Comparison of ENCODE assay signal across 8 cellular contexts in genomic region chr7:98802088-98802780, GRCh38.
DNase-seq lines count a peak whose midpoint lies in the region; ATAC-seq and TF ChIP-seq lines count a peak whose summit lies in the region.

No MANE protein-coding gene starts in this region.

- peaks cover 15% of the 10 kb centered on the region for H3K36me3 Mint-ChIP-seq in glutamatergic neuron (ENCODE audit: unreplicated experiment)

- DNase-seq in Right ventricle myocardium inferior (ENCODE audit: missing footprints) (no peak), cardiac septum (ENCODE audit: low spot score) (no peak), HFF-Myc (ENCODE audit: extremely low read depth, low read depth) (peak; percentile 30), MM.1S (peak; percentile 54), SJCRH30 (peak; percentile 80 to 82), glutamatergic neuron (peak; percentile 79), HCEC 1CT (no peak)
- DNase-seq in stimulated activated CD8-positive, alpha-beta memory T cell treated with anti-CD3 and anti-CD28 coated beads, Interleukin-4, amount 100 ng/mL, for 48 hours = peak; percentile 60

- H2AFZ ChIP-seq in MM.1S (ENCODE audit: low read length) = no peak overlapping the region

- no peaks in the 10 kb centered on the region for H3F3A ChIP-seq in MM.1S (ENCODE audit: insufficient read depth, low read length)

- H3K27me3 ChIP-seq in MM.1S (replicated peaks; ENCODE audit: insufficient read depth, low read length) (no peaks in the 10 kb centered on the region), SJCRH30 (no peaks in the 10 kb centered on the region)

- H3K9me2 ChIP-seq in MM.1S (replicated peaks; ENCODE audit: insufficient read depth, low read length) = no peaks in the 10 kb centered on the region

- no peak for TF ChIP-seq CTCF in HFF-Myc (IDR thresholded peaks at IDR 0.05; ENCODE audit: low read depth, low read length, missing control alignments)
- no peak for TF ChIP-seq CTCF in MM.1S (IDR thresholded peaks at IDR 0.05; ENCODE audit: low read length)
- no peak for TF ChIP-seq CTCF in glutamatergic neuron (IDR thresholded peaks at IDR 0.05; ENCODE audit: partially characterized antibody, unreplicated experiment)

- H3K4me1 Mint-ChIP-seq in glutamatergic neuron (ENCODE audit: low read depth, unreplicated experiment) = peaks cover 14% of the 10 kb centered on the region

- H3K9ac ChIP-seq in MM.1S (ENCODE audit: low read length) = no peak overlapping the region

- peak; percentile 63 for ATAC-seq in Right ventricle myocardium inferior

- H3K4me3 ChIP-seq in HFF-Myc (replicated peaks; ENCODE audit: low read depth, low read length) (no peak overlapping the region), MM.1S (ENCODE audit: low read length) (no peak overlapping the region), SJCRH30 (no peak overlapping the region)

- no peaks in the 10 kb centered on the region for H3K79me2 ChIP-seq in MM.1S (ENCODE audit: low read length)

- intact Hi-C loops in Right ventricle myocardium inferior (cut with DNase I) = no loop called here
- intact Hi-C loops in cardiac septum (cut with DNase I) = no loop called here

- H3K36me3 ChIP-seq in MM.1S (replicated peaks; ENCODE audit: insufficient read depth, low read length) (no peaks in the 10 kb centered on the region), SJCRH30 (no peaks in the 10 kb centered on the region)

- peak overlapping the region; percentile 78 for H3K27ac Mint-ChIP-seq in glutamatergic neuron (ENCODE audit: unreplicated experiment)

- H3K4me2 ChIP-seq in MM.1S (ENCODE audit: low read depth, low read length) = no peak overlapping the region

- H3K27ac ChIP-seq in MM.1S (ENCODE audit: low read length) (no peak overlapping the region), SJCRH30 (no peak overlapping the region)

- H4K20me1 ChIP-seq in MM.1S (ENCODE audit: insufficient read depth, low read length) = no peaks in the 10 kb centered on the region

- H3K4me1 ChIP-seq in MM.1S (ENCODE audit: low read length) = 0 out of 2 replicates have a peak, but pooled peaks cover 4% of the 10 kb centered on the region
- H3K4me1 ChIP-seq in SJCRH30 = peaks cover 17% of the 10 kb centered on the region

- H3K4me3 Mint-ChIP-seq in glutamatergic neuron (ENCODE audit: unreplicated experiment) = no peak overlapping the region

- H3K9me3 ChIP-seq in MM.1S (replicated peaks; ENCODE audit: insufficient read depth, low read length) (no peaks in the 10 kb centered on the region), SJCRH30 (replicated peaks) (peaks cover 6% of the 10 kb centered on the region; the same call in 1 of the 2 replicates)

- peaks cover 6% of the 10 kb centered on the region for H3K9me3 Mint-ChIP-seq in glutamatergic neuron (ENCODE audit: unreplicated experiment)

- no peaks in the 10 kb centered on the region for H3K27me3 Mint-ChIP-seq in glutamatergic neuron (ENCODE audit: unreplicated experiment)

Comparison
In these comparisons a context has a peak if more than half of its experiments do, and no peak if none do; other contexts are left out.
1. DNase-seq: peak in HFF-Myc (single experiment), MM.1S (single experiment), SJCRH30 (2 of 2), glutamatergic neuron (single experiment) and stimulated activated CD8-positive, alpha-beta memory T cell treated with anti-CD3 and anti-CD28 coated beads, Interleukin-4, amount 100 ng/mL, for 48 hours (single experiment); none in Right ventricle myocardium inferior (single experiment), cardiac septum (single experiment) and HCEC 1CT (single experiment).